ENCODE assay signal across 10 cellular contexts in the genomic region with DNA sequence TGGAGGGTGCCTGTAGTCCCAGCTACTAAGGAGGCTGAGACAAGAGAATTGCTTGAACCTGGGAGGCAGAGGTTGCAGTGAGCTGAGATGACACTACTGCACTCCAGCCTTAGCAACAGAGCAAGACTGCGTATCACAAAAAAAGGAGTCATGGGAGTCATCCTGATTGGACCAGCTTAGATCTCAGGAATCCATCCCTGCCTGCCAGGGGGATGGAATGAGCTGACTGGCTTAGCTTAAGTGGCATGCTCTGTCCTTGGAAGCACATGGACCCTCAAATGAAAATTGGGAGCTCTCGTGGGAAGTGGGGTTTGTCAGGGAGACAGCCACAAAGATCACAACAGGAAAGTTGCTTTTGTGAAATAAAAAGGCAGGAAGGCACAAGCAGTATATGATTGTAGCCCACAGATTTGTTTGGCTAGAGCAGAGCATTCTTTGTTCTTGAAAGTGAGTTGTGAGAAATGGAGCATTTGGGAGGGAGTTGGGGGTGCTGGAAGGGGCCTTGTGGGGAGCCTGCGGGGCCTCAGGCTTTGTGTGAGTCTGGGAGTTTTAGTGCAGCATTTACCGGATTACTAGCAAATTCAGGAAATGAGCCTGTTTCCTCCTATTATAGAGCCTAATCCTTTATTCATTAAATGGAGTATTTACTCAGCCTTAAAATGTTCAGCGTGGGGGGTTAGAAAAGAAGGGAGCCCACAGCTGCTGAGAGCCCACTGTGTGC. TPM values are rescaled to one million over a fixed set of nuclear protein-coding genes. Genes with fewer than 3 reads are reported as not detected.
DNase-seq lines count a peak whose midpoint lies in the region; ATAC-seq and TF ChIP-seq lines count a peak whose summit lies in the region.
"Had no signal": no experiment of that assay in that cellular context is flagged by ENCODE, and none has a peak within 500 bp of the region (broad histone marks: within the 10 kb centered on the region; RNA-seq: fewer than 3 reads in every experiment).

No MANE protein-coding gene starts in this region.

- H3K4me1 ChIP-seq in A673 (ENCODE audit: insufficient read depth, low read length, poor library complexity, severe bottlenecking), result peaks cover 80% of the 10 kb centered on the region
- peaks cover 42% of the 10 kb centered on the region for H3K4me1 ChIP-seq in lower lobe of right lung

- TF ChIP-seq CTCF in A673 (conservative IDR thresholded peaks at IDR 0.05; ENCODE audit: low read depth, low read length) (no peak), coronary artery (IDR thresholded peaks at IDR 0.05) (no peak), lower lobe of right lung (IDR thresholded peaks at IDR 0.05) (no peak)

- intact Hi-C loops in A673 (cut with micrococcal nuclease; ENCODE audit: unreplicated experiment) (loop anchor here (1.0 to 2.0 kb wide), 2 partner anchors 60 to 215 kb away; no protein-coding TSS in a partner anchor), lower lobe of right lung (cut with DNase I) (no loop called here)

- H3K4me3 ChIP-seq in A673 (ENCODE audit: low read depth, low read length, poor library complexity, severe bottlenecking) (no peak overlapping the region), coronary artery (no peak overlapping the region), lower lobe of right lung (no peak overlapping the region)

- CTCF ChIA-PET in A673 (lab: Charles Lee), result interaction anchor here (0.5 to 1.4 kb wide), 2 partner anchors 12 to 29 kb away, joined by 7 to 12 read pairs; no protein-coding TSS in a partner anchor

- H3K36me3 ChIP-seq in A673 (ENCODE audit: insufficient read depth, low read length, poor library complexity, severe bottlenecking) (no peaks in the 10 kb centered on the region), lower lobe of right lung (peaks cover 43% of the 10 kb centered on the region)

- H3K9me3 ChIP-seq in A673 (ENCODE audit: low read depth, low read length, poor library complexity, severe bottlenecking), result no peaks in the 10 kb centered on the region
- H3K9me3 ChIP-seq in lower lobe of right lung, result no peaks in the 10 kb centered on the region

- POLR2A ChIA-PET in A673 (lab: Charles Lee; ENCODE audit: low non-redundant PET), result no interaction called here

- DNase-seq in A673 (ENCODE audit: low spot score) (peak; percentile 98), LHCN-M2 (ENCODE audit: low read depth) (peak; percentile 50), coronary artery (ENCODE audit: low spot score) (no peak), lower lobe of right lung (no peak), NCI-H2029 (lab: John Stamatoyannopoulos, UW) (no peak), NAMALWA (ENCODE audit: low spot score) (no peak), NCI-H1436 treated with DMSO at 0.1 percent for 48 hours (lab: John Stamatoyannopoulos, UW) (no peak)
- DNase-seq: activated naive CD4-positive, alpha-beta T cell treated with anti-CD3 and anti-CD28 coated beads for 36 hours; stimulated activated CD4-positive, alpha-beta T cell treated with anti-CD3 and anti-CD28 coated beads, Interleukin-4, amount 100 ng/mL, for 1 hour had no signal

- no peak for ATAC-seq in lower lobe of right lung
- no peak for ATAC-seq in HG02678 (IDR thresholded peaks at IDR 0.05; ENCODE audit: unreplicated experiment)

- no TSS peak for BruUV-seq in A673 (replicated peaks; lab: Mats Ljungman, UMichigan)

- H3K27me3 ChIP-seq in A673 (replicated peaks; ENCODE audit: insufficient read depth, low read depth, low read length, poor library complexity) (no peaks in the 10 kb centered on the region), lower lobe of right lung (ENCODE audit: low read depth) (no peaks in the 10 kb centered on the region)

- H3K27ac ChIP-seq in A673 (ENCODE audit: low read depth, low read length, poor library complexity, severe bottlenecking), result peak overlapping the region; percentile 89
- peak overlapping the region; percentile 39 to 46 for H3K27ac ChIP-seq in coronary artery
- peak overlapping the region; percentile 49 for H3K27ac ChIP-seq in lower lobe of right lung

RNA-seq across cellular contexts. Expression of gene DGLUCY, which starts 30.7 kb away (rescaled TPM):
- total RNA-seq in A673 (2021) (26.7 and 36.2 TPM in 2 replicates), LHCN-M2 (2014; rRNA removed) (33.9 and 34.8 TPM in 2 replicates), lower lobe of right lung (102 TPM)
- 23.7 TPM for polyA plus RNA-seq in LHCN-M2 (2012)

Comparison
In these comparisons a context has a peak if more than half of its experiments do, and no peak if none do; other contexts are left out.
1. DNase-seq: peak in A673 (single experiment) and LHCN-M2 (single experiment); none in coronary artery (single experiment), lower lobe of right lung (single experiment), NCI-H2029 (single experiment), NAMALWA (single experiment) and NCI-H1436 treated with DMSO at 0.1 percent for 48 hours (single experiment).
2. Peak in every context shown above with its lines, with median percentiles within 50 percentile points of each other: H3K27ac ChIP-seq.